ENCODE assay signal across 1 cellular context in the genomic region with DNA sequence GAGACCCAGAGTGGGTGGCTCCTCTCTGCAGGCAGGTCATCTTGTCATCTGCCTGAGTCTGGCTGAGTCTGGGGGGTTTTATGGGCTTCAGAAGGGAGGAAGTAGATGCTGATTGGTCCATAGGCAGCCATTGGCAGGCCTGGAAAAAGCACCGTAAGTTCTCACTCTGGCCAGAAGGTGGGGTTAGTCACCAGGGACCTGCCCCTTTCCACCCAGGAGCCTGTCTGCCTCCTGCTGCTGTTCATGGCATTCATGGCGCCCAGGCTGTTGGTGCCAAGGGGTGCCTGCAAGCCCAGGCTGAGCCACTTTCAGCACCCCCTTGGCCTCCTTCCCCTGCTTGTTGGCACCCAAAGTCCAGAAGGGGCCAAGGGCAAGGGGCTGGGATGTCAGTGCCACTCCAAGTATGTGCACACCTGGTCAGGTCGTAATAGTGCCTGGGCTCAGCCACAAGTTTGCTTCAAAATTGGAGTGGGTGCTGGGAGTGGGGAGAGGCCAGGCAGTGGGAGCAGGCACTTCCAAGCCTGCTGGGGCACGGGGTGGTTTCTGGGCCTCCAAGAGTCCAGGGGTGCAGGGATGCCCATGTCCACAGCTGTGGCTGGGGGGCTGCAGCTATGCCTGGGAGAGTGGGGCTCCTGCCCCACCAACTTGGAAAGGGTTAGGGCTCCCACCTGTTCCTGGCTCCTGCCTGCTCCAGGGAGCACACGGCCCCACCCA.
TF ChIP-seq lines count a peak whose summit lies in the region.

No MANE protein-coding gene starts in this region.

TF ChIP-seq in WTC11, 78 proteins besides CTCF, POLR2A, EP300 and RAD21 (continued from another document):
- TF ChIP-seq, protein P1, sequence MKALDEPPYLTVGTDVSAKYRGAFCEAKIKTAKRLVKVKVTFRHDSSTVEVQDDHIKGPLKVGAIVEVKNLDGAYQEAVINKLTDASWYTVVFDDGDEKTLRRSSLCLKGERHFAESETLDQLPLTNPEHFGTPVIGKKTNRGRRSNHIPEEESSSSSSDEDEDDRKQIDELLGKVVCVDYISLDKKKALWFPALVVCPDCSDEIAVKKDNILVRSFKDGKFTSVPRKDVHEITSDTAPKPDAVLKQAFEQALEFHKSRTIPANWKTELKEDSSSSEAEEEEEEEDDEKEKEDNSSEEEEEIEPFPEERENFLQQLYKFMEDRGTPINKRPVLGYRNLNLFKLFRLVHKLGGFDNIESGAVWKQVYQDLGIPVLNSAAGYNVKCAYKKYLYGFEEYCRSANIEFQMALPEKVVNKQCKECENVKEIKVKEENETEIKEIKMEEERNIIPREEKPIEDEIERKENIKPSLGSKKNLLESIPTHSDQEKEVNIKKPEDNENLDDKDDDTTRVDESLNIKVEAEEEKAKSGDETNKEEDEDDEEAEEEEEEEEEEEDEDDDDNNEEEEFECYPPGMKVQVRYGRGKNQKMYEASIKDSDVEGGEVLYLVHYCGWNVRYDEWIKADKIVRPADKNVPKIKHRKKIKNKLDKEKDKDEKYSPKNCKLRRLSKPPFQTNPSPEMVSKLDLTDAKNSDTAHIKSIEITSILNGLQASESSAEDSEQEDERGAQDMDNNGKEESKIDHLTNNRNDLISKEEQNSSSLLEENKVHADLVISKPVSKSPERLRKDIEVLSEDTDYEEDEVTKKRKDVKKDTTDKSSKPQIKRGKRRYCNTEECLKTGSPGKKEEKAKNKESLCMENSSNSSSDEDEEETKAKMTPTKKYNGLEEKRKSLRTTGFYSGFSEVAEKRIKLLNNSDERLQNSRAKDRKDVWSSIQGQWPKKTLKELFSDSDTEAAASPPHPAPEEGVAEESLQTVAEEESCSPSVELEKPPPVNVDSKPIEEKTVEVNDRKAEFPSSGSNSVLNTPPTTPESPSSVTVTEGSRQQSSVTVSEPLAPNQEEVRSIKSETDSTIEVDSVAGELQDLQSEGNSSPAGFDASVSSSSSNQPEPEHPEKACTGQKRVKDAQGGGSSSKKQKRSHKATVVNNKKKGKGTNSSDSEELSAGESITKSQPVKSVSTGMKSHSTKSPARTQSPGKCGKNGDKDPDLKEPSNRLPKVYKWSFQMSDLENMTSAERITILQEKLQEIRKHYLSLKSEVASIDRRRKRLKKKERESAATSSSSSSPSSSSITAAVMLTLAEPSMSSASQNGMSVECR (CRISPR knock-in tag; IDR thresholded peaks at IDR 0.05; ENCODE audit: borderline replicate concordance), result no peak
- no peak for TF ChIP-seq SP1 (CRISPR knock-in tag; conservative IDR thresholded peaks at IDR 0.05)
- no peak for TF ChIP-seq FOXP4 (CRISPR knock-in tag; IDR thresholded peaks at IDR 0.05)
- no peak for TF ChIP-seq IRF2 (CRISPR knock-in tag; IDR thresholded peaks at IDR 0.05; ENCODE audit: borderline replicate concordance, low read depth)
- no peak for TF ChIP-seq ZNF138 (CRISPR knock-in tag; conservative IDR thresholded peaks at IDR 0.05)
- no peak for TF ChIP-seq ATF1 (CRISPR knock-in tag; IDR thresholded peaks at IDR 0.05)
- TF ChIP-seq NFATC4 (CRISPR knock-in tag; IDR thresholded peaks at IDR 0.05), result no peak
- TF ChIP-seq ELF4 (CRISPR knock-in tag; IDR thresholded peaks at IDR 0.05; ENCODE audit: low read depth), result no peak
- TF ChIP-seq TP53 (CRISPR knock-in tag; IDR thresholded peaks at IDR 0.05), result no peak
- TF ChIP-seq GRHL2 (CRISPR knock-in tag; IDR thresholded peaks at IDR 0.05; ENCODE audit: insufficient replicate concordance, severe bottlenecking), result no peak
- TF ChIP-seq NR1H2 (CRISPR knock-in tag; IDR thresholded peaks at IDR 0.05), result no peak
- TF ChIP-seq, protein P2, sequence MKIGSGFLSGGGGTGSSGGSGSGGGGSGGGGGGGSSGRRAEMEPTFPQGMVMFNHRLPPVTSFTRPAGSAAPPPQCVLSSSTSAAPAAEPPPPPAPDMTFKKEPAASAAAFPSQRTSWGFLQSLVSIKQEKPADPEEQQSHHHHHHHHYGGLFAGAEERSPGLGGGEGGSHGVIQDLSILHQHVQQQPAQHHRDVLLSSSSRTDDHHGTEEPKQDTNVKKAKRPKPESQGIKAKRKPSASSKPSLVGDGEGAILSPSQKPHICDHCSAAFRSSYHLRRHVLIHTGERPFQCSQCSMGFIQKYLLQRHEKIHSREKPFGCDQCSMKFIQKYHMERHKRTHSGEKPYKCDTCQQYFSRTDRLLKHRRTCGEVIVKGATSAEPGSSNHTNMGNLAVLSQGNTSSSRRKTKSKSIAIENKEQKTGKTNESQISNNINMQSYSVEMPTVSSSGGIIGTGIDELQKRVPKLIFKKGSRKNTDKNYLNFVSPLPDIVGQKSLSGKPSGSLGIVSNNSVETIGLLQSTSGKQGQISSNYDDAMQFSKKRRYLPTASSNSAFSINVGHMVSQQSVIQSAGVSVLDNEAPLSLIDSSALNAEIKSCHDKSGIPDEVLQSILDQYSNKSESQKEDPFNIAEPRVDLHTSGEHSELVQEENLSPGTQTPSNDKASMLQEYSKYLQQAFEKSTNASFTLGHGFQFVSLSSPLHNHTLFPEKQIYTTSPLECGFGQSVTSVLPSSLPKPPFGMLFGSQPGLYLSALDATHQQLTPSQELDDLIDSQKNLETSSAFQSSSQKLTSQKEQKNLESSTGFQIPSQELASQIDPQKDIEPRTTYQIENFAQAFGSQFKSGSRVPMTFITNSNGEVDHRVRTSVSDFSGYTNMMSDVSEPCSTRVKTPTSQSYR (CRISPR knock-in tag; IDR thresholded peaks at IDR 0.05), result no peak
- TF ChIP-seq, protein P3, sequence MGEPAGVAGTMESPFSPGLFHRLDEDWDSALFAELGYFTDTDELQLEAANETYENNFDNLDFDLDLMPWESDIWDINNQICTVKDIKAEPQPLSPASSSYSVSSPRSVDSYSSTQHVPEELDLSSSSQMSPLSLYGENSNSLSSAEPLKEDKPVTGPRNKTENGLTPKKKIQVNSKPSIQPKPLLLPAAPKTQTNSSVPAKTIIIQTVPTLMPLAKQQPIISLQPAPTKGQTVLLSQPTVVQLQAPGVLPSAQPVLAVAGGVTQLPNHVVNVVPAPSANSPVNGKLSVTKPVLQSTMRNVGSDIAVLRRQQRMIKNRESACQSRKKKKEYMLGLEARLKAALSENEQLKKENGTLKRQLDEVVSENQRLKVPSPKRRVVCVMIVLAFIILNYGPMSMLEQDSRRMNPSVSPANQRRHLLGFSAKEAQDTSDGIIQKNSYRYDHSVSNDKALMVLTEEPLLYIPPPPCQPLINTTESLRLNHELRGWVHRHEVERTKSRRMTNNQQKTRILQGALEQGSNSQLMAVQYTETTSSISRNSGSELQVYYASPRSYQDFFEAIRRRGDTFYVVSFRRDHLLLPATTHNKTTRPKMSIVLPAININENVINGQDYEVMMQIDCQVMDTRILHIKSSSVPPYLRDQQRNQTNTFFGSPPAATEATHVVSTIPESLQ (CRISPR knock-in tag; IDR thresholded peaks at IDR 0.05), result no peak
- TF ChIP-seq USF2 (CRISPR knock-in tag; IDR thresholded peaks at IDR 0.05), result no peak
- TF ChIP-seq RORB (CRISPR knock-in tag; IDR thresholded peaks at IDR 0.05), result no peak
- TF ChIP-seq, protein P4, sequence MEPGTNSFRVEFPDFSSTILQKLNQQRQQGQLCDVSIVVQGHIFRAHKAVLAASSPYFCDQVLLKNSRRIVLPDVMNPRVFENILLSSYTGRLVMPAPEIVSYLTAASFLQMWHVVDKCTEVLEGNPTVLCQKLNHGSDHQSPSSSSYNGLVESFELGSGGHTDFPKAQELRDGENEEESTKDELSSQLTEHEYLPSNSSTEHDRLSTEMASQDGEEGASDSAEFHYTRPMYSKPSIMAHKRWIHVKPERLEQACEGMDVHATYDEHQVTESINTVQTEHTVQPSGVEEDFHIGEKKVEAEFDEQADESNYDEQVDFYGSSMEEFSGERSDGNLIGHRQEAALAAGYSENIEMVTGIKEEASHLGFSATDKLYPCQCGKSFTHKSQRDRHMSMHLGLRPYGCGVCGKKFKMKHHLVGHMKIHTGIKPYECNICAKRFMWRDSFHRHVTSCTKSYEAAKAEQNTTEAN (CRISPR knock-in tag; IDR thresholded peaks at IDR 0.05), result no peak
- TF ChIP-seq GABPB1 (CRISPR knock-in tag; IDR thresholded peaks at IDR 0.05), result no peak
